Comparison of ENCODE assay signal across 2 cellular contexts in the genomic region with DNA sequence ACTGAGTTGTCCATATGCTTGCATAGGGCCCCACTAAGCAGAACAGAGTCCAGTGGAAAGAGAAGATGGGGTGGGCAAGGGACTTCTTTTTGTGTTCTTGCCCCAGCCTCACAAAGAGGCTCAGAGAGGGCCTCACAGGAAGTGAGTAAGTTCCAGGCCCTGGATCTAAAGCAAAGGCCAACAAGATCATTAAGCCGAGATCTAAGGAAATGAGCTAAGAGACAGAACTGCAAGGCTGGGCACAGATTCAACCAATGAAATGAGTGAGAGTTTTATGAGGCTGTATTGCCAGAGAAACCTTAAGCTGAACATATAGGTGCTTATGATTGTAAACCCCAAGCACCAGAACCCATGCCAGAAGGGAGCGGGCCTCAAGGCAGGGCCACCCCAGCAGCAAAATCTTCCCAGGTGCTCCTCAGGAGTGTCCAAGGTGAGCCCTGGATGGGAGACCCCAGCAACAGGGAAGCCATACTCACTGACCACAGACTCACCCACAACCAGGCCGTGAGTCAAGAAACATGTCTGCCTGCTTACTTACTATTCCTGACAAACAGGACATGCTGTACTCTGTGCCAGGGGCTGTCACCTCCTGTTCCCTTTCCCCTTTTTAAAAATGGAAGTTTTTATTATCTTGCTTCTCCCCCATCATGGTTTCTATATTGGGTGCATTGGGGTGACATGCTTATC.
TF ChIP-seq lines count a peak whose summit lies in the region.

No MANE protein-coding gene starts in this region.

TF ChIP-seq in SK-N-SH, 30 proteins besides CTCF, POLR2A, EP300 and RAD21 (continued from another document):
- TF ChIP-seq, protein P1, sequence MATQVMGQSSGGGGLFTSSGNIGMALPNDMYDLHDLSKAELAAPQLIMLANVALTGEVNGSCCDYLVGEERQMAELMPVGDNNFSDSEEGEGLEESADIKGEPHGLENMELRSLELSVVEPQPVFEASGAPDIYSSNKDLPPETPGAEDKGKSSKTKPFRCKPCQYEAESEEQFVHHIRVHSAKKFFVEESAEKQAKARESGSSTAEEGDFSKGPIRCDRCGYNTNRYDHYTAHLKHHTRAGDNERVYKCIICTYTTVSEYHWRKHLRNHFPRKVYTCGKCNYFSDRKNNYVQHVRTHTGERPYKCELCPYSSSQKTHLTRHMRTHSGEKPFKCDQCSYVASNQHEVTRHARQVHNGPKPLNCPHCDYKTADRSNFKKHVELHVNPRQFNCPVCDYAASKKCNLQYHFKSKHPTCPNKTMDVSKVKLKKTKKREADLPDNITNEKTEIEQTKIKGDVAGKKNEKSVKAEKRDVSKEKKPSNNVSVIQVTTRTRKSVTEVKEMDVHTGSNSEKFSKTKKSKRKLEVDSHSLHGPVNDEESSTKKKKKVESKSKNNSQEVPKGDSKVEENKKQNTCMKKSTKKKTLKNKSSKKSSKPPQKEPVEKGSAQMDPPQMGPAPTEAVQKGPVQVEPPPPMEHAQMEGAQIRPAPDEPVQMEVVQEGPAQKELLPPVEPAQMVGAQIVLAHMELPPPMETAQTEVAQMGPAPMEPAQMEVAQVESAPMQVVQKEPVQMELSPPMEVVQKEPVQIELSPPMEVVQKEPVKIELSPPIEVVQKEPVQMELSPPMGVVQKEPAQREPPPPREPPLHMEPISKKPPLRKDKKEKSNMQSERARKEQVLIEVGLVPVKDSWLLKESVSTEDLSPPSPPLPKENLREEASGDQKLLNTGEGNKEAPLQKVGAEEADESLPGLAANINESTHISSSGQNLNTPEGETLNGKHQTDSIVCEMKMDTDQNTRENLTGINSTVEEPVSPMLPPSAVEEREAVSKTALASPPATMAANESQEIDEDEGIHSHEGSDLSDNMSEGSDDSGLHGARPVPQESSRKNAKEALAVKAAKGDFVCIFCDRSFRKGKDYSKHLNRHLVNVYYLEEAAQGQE (IDR thresholded peaks at IDR 0.05; ENCODE audit: low read depth, low read length) = no peak
TF ChIP-seq in SK-N-SH: peak in this region for 1.

TF ChIP-seq in SK-N-SH treated with all-trans-retinoic acid at 6 μM for 48 hours, 23 proteins besides CTCF, POLR2A, EP300 and RAD21 (continued from another document):
- TF ChIP-seq, protein P2, sequence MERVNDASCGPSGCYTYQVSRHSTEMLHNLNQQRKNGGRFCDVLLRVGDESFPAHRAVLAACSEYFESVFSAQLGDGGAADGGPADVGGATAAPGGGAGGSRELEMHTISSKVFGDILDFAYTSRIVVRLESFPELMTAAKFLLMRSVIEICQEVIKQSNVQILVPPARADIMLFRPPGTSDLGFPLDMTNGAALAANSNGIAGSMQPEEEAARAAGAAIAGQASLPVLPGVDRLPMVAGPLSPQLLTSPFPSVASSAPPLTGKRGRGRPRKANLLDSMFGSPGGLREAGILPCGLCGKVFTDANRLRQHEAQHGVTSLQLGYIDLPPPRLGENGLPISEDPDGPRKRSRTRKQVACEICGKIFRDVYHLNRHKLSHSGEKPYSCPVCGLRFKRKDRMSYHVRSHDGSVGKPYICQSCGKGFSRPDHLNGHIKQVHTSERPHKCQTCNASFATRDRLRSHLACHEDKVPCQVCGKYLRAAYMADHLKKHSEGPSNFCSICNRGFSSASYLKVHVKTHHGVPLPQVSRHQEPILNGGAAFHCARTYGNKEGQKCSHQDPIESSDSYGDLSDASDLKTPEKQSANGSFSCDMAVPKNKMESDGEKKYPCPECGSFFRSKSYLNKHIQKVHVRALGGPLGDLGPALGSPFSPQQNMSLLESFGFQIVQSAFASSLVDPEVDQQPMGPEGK (CRISPR knock-in tag; IDR thresholded peaks at IDR 0.05; ENCODE audit: borderline replicate concordance) = no peak
- TF ChIP-seq TOX (CRISPR knock-in tag; IDR thresholded peaks at IDR 0.05; ENCODE audit: borderline replicate concordance) (no peak), ZC3H10 (CRISPR knock-in tag; IDR thresholded peaks at IDR 0.05) (no peak), ZFP30 (CRISPR knock-in tag; IDR thresholded peaks at IDR 0.05) (no peak), ISL1 (CRISPR knock-in tag; IDR thresholded peaks at IDR 0.05) (no peak), ZNF565 (CRISPR knock-in tag; conservative IDR thresholded peaks at IDR 0.05; ENCODE audit: low read depth) (no peak), RARB (CRISPR knock-in tag; IDR thresholded peaks at IDR 0.05) (no peak)
- TF ChIP-seq, protein P3, sequence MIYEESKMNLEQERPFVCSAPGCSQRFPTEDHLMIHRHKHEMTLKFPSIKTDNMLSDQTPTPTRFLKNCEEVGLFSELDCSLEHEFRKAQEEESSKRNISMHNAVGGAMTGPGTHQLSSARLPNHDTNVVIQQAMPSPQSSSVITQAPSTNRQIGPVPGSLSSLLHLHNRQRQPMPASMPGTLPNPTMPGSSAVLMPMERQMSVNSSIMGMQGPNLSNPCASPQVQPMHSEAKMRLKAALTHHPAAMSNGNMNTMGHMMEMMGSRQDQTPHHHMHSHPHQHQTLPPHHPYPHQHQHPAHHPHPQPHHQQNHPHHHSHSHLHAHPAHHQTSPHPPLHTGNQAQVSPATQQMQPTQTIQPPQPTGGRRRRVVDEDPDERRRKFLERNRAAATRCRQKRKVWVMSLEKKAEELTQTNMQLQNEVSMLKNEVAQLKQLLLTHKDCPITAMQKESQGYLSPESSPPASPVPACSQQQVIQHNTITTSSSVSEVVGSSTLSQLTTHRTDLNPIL (CRISPR knock-in tag; IDR thresholded peaks at IDR 0.05; ENCODE audit: low read depth) = no peak
- TF ChIP-seq, protein P4, sequence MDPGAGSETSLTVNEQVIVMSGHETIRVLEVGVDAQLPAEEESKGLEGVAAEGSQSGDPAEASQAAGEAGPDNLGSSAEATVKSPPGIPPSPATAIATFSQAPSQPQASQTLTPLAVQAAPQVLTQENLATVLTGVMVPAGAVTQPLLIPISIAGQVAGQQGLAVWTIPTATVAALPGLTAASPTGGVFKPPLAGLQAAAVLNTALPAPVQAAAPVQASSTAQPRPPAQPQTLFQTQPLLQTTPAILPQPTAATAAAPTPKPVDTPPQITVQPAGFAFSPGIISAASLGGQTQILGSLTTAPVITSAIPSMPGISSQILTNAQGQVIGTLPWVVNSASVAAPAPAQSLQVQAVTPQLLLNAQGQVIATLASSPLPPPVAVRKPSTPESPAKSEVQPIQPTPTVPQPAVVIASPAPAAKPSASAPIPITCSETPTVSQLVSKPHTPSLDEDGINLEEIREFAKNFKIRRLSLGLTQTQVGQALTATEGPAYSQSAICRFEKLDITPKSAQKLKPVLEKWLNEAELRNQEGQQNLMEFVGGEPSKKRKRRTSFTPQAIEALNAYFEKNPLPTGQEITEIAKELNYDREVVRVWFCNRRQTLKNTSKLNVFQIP (CRISPR knock-in tag; IDR thresholded peaks at IDR 0.05; ENCODE audit: borderline replicate concordance, low read depth) = no peak
- TF ChIP-seq, protein P5, sequence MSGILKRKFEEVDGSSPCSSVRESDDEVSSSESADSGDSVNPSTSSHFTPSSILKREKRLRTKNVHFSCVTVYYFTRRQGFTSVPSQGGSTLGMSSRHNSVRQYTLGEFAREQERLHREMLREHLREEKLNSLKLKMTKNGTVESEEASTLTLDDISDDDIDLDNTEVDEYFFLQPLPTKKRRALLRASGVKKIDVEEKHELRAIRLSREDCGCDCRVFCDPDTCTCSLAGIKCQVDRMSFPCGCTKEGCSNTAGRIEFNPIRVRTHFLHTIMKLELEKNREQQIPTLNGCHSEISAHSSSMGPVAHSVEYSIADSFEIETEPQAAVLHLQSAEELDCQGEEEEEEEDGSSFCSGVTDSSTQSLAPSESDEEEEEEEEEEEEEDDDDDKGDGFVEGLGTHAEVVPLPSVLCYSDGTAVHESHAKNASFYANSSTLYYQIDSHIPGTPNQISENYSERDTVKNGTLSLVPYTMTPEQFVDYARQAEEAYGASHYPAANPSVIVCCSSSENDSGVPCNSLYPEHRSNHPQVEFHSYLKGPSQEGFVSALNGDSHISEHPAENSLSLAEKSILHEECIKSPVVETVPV (CRISPR knock-in tag; IDR thresholded peaks at IDR 0.05) = no peak
TF ChIP-seq in SK-N-SH treated with all-trans-retinoic acid at 6 μM for 48 hours: peak in this region for 0.
